Comparison of ENCODE assay signal across 1 cellular context in genomic region chr2:115161531-115162453, GRCh38.
TF ChIP-seq lines count a peak whose summit lies in the region.

No MANE protein-coding gene starts in this region.

TF ChIP-seq in GM23338, 12 proteins besides CTCF, POLR2A, EP300 and RAD21 (continued from another document):
- TF ChIP-seq, protein P1, sequence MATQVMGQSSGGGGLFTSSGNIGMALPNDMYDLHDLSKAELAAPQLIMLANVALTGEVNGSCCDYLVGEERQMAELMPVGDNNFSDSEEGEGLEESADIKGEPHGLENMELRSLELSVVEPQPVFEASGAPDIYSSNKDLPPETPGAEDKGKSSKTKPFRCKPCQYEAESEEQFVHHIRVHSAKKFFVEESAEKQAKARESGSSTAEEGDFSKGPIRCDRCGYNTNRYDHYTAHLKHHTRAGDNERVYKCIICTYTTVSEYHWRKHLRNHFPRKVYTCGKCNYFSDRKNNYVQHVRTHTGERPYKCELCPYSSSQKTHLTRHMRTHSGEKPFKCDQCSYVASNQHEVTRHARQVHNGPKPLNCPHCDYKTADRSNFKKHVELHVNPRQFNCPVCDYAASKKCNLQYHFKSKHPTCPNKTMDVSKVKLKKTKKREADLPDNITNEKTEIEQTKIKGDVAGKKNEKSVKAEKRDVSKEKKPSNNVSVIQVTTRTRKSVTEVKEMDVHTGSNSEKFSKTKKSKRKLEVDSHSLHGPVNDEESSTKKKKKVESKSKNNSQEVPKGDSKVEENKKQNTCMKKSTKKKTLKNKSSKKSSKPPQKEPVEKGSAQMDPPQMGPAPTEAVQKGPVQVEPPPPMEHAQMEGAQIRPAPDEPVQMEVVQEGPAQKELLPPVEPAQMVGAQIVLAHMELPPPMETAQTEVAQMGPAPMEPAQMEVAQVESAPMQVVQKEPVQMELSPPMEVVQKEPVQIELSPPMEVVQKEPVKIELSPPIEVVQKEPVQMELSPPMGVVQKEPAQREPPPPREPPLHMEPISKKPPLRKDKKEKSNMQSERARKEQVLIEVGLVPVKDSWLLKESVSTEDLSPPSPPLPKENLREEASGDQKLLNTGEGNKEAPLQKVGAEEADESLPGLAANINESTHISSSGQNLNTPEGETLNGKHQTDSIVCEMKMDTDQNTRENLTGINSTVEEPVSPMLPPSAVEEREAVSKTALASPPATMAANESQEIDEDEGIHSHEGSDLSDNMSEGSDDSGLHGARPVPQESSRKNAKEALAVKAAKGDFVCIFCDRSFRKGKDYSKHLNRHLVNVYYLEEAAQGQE (IDR thresholded peaks at IDR 0.05; ENCODE audit: unreplicated experiment), result no peak
- no peak for TF ChIP-seq POLR2AphosphoS5 (IDR thresholded peaks at IDR 0.05; ENCODE audit: low read depth)
- no peak for TF ChIP-seq ZNF114 (CRISPR knock-in tag; IDR thresholded peaks at IDR 0.05)
